In genomic region chr5:50325237-50325832, GRCh38 we compare ENCODE assay signal across 8 cellular contexts.
DNase-seq lines count a peak whose midpoint lies in the region; ATAC-seq and TF ChIP-seq lines count a peak whose summit lies in the region.

No MANE protein-coding gene starts in this region.

- ATAC-seq in left cardiac atrium (no peak), psoas muscle (no peak), HG03342 (IDR thresholded peaks at IDR 0.05; ENCODE audit: unreplicated experiment) (no peak), HG02759 (IDR thresholded peaks at IDR 0.05; ENCODE audit: unreplicated experiment) (no peak), HG03095 (IDR thresholded peaks at IDR 0.05; ENCODE audit: unreplicated experiment) (no peak)

- no peak overlapping the region for H3K27ac ChIP-seq in left ventricle myocardium inferior (replicated peaks)
- no peak overlapping the region for H3K27ac ChIP-seq in OCI-LY1 (ENCODE audit: low read depth, low read length, poor library complexity, severe bottlenecking)
- no peak overlapping the region for H3K27ac ChIP-seq in psoas muscle

- H3K4me1 ChIP-seq in left ventricle myocardium inferior: no peaks in the 10 kb centered on the region
- H3K4me1 ChIP-seq in OCI-LY1 (ENCODE audit: insufficient read depth, low read length, severe bottlenecking): peaks cover under 1% of the 10 kb centered on the region
- no peaks in the 10 kb centered on the region for H3K4me1 ChIP-seq in psoas muscle

- no peak for TF ChIP-seq POLR2A in erythroblast (IDR thresholded peaks at IDR 0.05; ENCODE audit: low read length)

- WGBS in psoas muscle, 3 donors: 20 to 29% (median 23%) methylated on average over 4 of the region's 4 CpGs

- TF ChIP-seq CTCF in left ventricle myocardium inferior (IDR thresholded peaks at IDR 0.05; ENCODE audit: borderline replicate concordance): peak; percentile 74
- peak; percentile 86 for TF ChIP-seq CTCF in OCI-LY1 (IDR thresholded peaks at IDR 0.05; ENCODE audit: low read length)
- TF ChIP-seq CTCF in psoas muscle (IDR thresholded peaks at IDR 0.05): peak; percentile 57

- H3K36me3 ChIP-seq in left ventricle myocardium inferior (no peaks in the 10 kb centered on the region), OCI-LY1 (ENCODE audit: insufficient read depth, low read length) (no peaks in the 10 kb centered on the region), psoas muscle (ENCODE audit: insufficient read depth in 1 of 2, low read depth in 1 of 2) (no peaks in the 10 kb centered on the region)

- DNase-seq in left ventricle myocardium inferior (no peak), left cardiac atrium (no peak), erythroblast (lab: John Stamatoyannopoulos, UW) (peak; percentile 19 to 51), psoas muscle (no peak)

- no peak overlapping the region for H3K4me2 ChIP-seq in OCI-LY1 (ENCODE audit: low read length)

- H3K27me3 ChIP-seq in left ventricle myocardium inferior (ENCODE audit: low read depth): no peaks in the 10 kb centered on the region
- no peaks in the 10 kb centered on the region for H3K27me3 ChIP-seq in OCI-LY1 (ENCODE audit: insufficient read depth, low read length)
- no peaks in the 10 kb centered on the region for H3K27me3 ChIP-seq in psoas muscle (ENCODE audit: insufficient read depth in 3 of 3, low read length in 2 of 3)

- H3F3A ChIP-seq in OCI-LY1 (ENCODE audit: insufficient read depth, low read length): no peaks in the 10 kb centered on the region

- H3K4me3 ChIP-seq in left ventricle myocardium inferior (no peak overlapping the region), OCI-LY1 (ENCODE audit: low read depth, low read length, poor library complexity, severe bottlenecking) (no peak overlapping the region), psoas muscle (no peak overlapping the region)

- no peaks in the 10 kb centered on the region for H3K9me2 ChIP-seq in OCI-LY1 (ENCODE audit: low read depth, low read length)

- intact Hi-C loops in left ventricle myocardium inferior (cut with micrococcal nuclease): no loop called here
- intact Hi-C loops in left cardiac atrium (cut with DNase I): no loop called here
- intact Hi-C loops in psoas muscle (cut with DNase I): no loop called here

- H3K9ac ChIP-seq in OCI-LY1 (ENCODE audit: low read length): no peak overlapping the region

- no peaks in the 10 kb centered on the region for H3K79me2 ChIP-seq in OCI-LY1 (ENCODE audit: insufficient read depth, low read length)

- no peak overlapping the region for H2AFZ ChIP-seq in OCI-LY1 (ENCODE audit: low read length)

- H4K20me1 ChIP-seq in OCI-LY1 (ENCODE audit: insufficient read depth, low read length): no peaks in the 10 kb centered on the region

- peaks cover 5% of the 10 kb centered on the region for H3K9me3 ChIP-seq in left ventricle myocardium inferior (replicated peaks)
- no peaks in the 10 kb centered on the region for H3K9me3 ChIP-seq in OCI-LY1 (ENCODE audit: low read length)
- no peaks in the 10 kb centered on the region for H3K9me3 ChIP-seq in psoas muscle

Comparison
In these comparisons a context has a peak if more than half of its experiments do, and no peak if none do; other contexts are left out.
1. DNase-seq: peak in erythroblast (2 of 2); none in left ventricle myocardium inferior (single experiment), left cardiac atrium (single experiment) and psoas muscle (0 of 2).
2. Peak in every context shown above with its lines, with median percentiles within 50 percentile points of each other: CTCF ChIP-seq.